8 cellular contexts compared by ENCODE assay signal in the genomic region with DNA sequence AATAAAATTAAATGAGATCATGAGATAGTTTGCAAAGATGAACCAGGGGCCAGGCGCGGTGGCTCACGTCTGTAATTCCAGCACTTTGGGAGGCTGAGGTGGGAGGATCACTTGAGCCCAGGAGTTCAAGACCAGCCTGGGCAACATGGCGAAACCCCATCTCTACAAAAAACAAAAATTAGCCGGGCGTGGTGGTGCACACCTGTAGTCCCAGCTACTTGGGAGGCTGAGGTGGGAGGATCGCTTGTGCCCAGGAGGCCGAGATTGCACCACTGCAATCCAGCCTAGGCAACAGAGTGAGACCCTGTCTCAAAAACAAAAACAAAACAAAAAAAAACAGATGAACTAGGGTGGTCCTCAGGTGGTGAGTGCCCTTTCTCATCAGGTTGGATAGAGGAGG. TPM values are rescaled to one million over a fixed set of nuclear protein-coding genes. Genes with fewer than 3 reads are reported as not detected.
DNase-seq lines count a peak whose midpoint lies in the region; ATAC-seq and TF ChIP-seq lines count a peak whose summit lies in the region.
"Not testable (repeated sequence)": the region's sequence is repeated elsewhere in the genome, so short reads cannot be mapped to it uniquely, and the experiment has no call there.

No MANE protein-coding gene starts in this region.

- TF ChIP-seq CTCF in HFF-Myc (IDR thresholded peaks at IDR 0.05; ENCODE audit: low read depth, low read length, missing control alignments); hepatocyte (IDR thresholded peaks at IDR 0.05; ENCODE audit: poor library complexity); natural killer cell (IDR thresholded peaks at IDR 0.05): not testable (repeated sequence)

- H3K27ac Mint-ChIP-seq in activated naive CD4-positive, alpha-beta T cell treated with anti-CD3 and anti-CD28 coated beads, Interleukin-2, amount 50 U/mL, for 72 hours, result peak overlapping the region; percentile 14 to 95
- peak overlapping the region; percentile 89 to 96 for H3K27ac Mint-ChIP-seq in natural killer cell
- peak overlapping the region; percentile 87 for H3K27ac Mint-ChIP-seq in stimulated activated effector memory CD8-positive, alpha-beta T cell treated with anti-CD3 and anti-CD28 coated beads, Interleukin-12 subunit alpha, Interleukin-12 subunit beta, amount 100 ng/mL, for 72 hours

- H3K9me3 ChIP-seq in SK-N-MC (ENCODE audit: low read depth, low read length); duodenal mucosa (ENCODE audit: control insufficient read depth in 1 of 2, low read length in 2 of 2); hepatocyte (ENCODE audit: low read depth): not testable (repeated sequence)

- H4K20me1 ChIP-seq in hepatocyte (ENCODE audit: insufficient read depth, poor library complexity, severe bottlenecking), result not testable (repeated sequence)

- WGBS in hepatocyte (ENCODE audit: low lambda C conversion rate, missing lambda C conversion rate), result 93% methylated on average over 8 of the region's 8 CpGs

- not testable (repeated sequence) for H3K27me3 ChIP-seq in ACC112 (ENCODE audit: insufficient read depth, low read length); duodenal mucosa (ENCODE audit: control insufficient read depth in 1 of 2, insufficient read depth in 2 of 2, low read length in 2 of 2); hepatocyte

- peak overlapping the region; percentile 91 for H3K9ac ChIP-seq in SK-N-MC (ENCODE audit: insufficient read length)
- peak overlapping the region; percentile 83 to 90 for H3K9ac ChIP-seq in duodenal mucosa (ENCODE audit: low read depth in 1 of 2, low read length in 2 of 2)

- H3K27me3 Mint-ChIP-seq in natural killer cell (ENCODE audit: low read depth in 2 of 2), result not testable (repeated sequence)

- H3K4me3 ChIP-seq in ACC112 (ENCODE audit: low read depth, low read length) (peak overlapping the region; percentile 85), HFF-Myc (replicated peaks; ENCODE audit: low read depth, low read length) (peak overlapping the region; percentile 52), SK-N-MC (peak overlapping the region; percentile 96), duodenal mucosa (ENCODE audit: low read depth in 1 of 2, low read length in 2 of 2) (peak overlapping the region; percentile 78 to 83), hepatocyte (peak overlapping the region; percentile 28)

- not testable (repeated sequence) for ATAC-seq in activated naive CD4-positive, alpha-beta T cell treated with anti-CD3 and anti-CD28 coated beads, Interleukin-2, amount 50 U/mL, for 72 hours; natural killer cell; stimulated activated effector memory CD8-positive, alpha-beta T cell treated with anti-CD3 and anti-CD28 coated beads, Interleukin-12 subunit alpha, Interleukin-12 subunit beta, amount 100 ng/mL, for 72 hours

- DNase-seq in HFF-Myc (ENCODE audit: extremely low read depth, low read depth); SK-N-MC (ENCODE audit: low read depth, low spot score); activated naive CD4-positive, alpha-beta T cell treated with anti-CD3 and anti-CD28 coated beads, Interleukin-2, amount 50 U/mL, for 72 hours (ENCODE audit: low spot score in 2 of 2); hepatocyte (ENCODE audit: low spot score); natural killer cell; stimulated activated effector memory CD8-positive, alpha-beta T cell treated with anti-CD3 and anti-CD28 coated beads, Interleukin-12 subunit alpha, Interleukin-12 subunit beta, amount 100 ng/mL, for 72 hours (ENCODE audit: low spot score in 2 of 2): not testable (repeated sequence)

- peaks cover 11 to 30% of the 10 kb centered on the region in 2 donors for H3K4me1 Mint-ChIP-seq in natural killer cell
- not testable (repeated sequence) for H3K4me1 Mint-ChIP-seq in stimulated activated effector memory CD8-positive, alpha-beta T cell treated with anti-CD3 and anti-CD28 coated beads, Interleukin-12 subunit alpha, Interleukin-12 subunit beta, amount 100 ng/mL, for 72 hours

- peak overlapping the region; percentile 91 for H3K4me3 Mint-ChIP-seq in natural killer cell
- peak overlapping the region; percentile 81 for H3K4me3 Mint-ChIP-seq in stimulated activated effector memory CD8-positive, alpha-beta T cell treated with anti-CD3 and anti-CD28 coated beads, Interleukin-12 subunit alpha, Interleukin-12 subunit beta, amount 100 ng/mL, for 72 hours

- peak overlapping the region; percentile 77 for H2AFZ ChIP-seq in ACC112 (ENCODE audit: low read length, unreplicated experiment)
- not testable (repeated sequence) for H2AFZ ChIP-seq in hepatocyte

- not testable (repeated sequence) for H3K9me2 ChIP-seq in hepatocyte (replicated peaks; ENCODE audit: insufficient read depth)

- H3K9me3 Mint-ChIP-seq in activated naive CD4-positive, alpha-beta T cell treated with anti-CD3 and anti-CD28 coated beads, Interleukin-2, amount 50 U/mL, for 72 hours; natural killer cell; stimulated activated effector memory CD8-positive, alpha-beta T cell treated with anti-CD3 and anti-CD28 coated beads, Interleukin-12 subunit alpha, Interleukin-12 subunit beta, amount 100 ng/mL, for 72 hours: not testable (repeated sequence)

- H3K36me3 ChIP-seq in ACC112 (ENCODE audit: insufficient read depth, low read length); SK-N-MC (ENCODE audit: insufficient read depth, low read length); duodenal mucosa (ENCODE audit: control insufficient read depth in 1 of 2, insufficient read depth in 2 of 2, low read length in 2 of 2); hepatocyte (replicated peaks; ENCODE audit: insufficient read depth, low read depth): not testable (repeated sequence)

- peaks cover 12% of the 10 kb centered on the region for H3K4me1 ChIP-seq in ACC112 (ENCODE audit: control insufficient read depth, insufficient read depth, low read length, unreplicated experiment)
- H3K4me1 ChIP-seq in duodenal mucosa (ENCODE audit: control insufficient read depth in 1 of 2, insufficient read depth in 2 of 2, low read length in 2 of 2), result peaks cover 15 to 26% of the 10 kb centered on the region in 2 donors
- H3K4me1 ChIP-seq in hepatocyte (ENCODE audit: insufficient read depth), result not testable (repeated sequence)

- intact Hi-C loops in natural killer cell (cut with micrococcal nuclease), result loop anchor here (1.0 kb wide), 2 partner anchors 7 to 9 kb away; partner anchors contain the start of gene SLC27A3

- H3K79me2 ChIP-seq in ACC112 (ENCODE audit: control insufficient read depth, insufficient read depth, low read length, unreplicated experiment); hepatocyte: not testable (repeated sequence)

- peak overlapping the region; percentile 77 for H3K4me2 ChIP-seq in hepatocyte

- not testable (repeated sequence) for H3K36me3 Mint-ChIP-seq in activated naive CD4-positive, alpha-beta T cell treated with anti-CD3 and anti-CD28 coated beads, Interleukin-2, amount 50 U/mL, for 72 hours; natural killer cell; stimulated activated effector memory CD8-positive, alpha-beta T cell treated with anti-CD3 and anti-CD28 coated beads, Interleukin-12 subunit alpha, Interleukin-12 subunit beta, amount 100 ng/mL, for 72 hours

- peak overlapping the region; percentile 86 for H3K27ac ChIP-seq in ACC112 (ENCODE audit: low read depth, low read length)
- H3K27ac ChIP-seq in SK-N-MC, result peak overlapping the region; percentile 91
- not testable (repeated sequence) for H3K27ac ChIP-seq in duodenal mucosa (ENCODE audit: low read depth, low read length)
- peak overlapping the region; percentile 97 for H3K27ac ChIP-seq in hepatocyte

RNA-seq across cellular contexts. Expression of gene SLC27A3, which starts 7.4 kb away (rescaled TPM):
- 1 to 10 TPM; 7.0 to 8.3 TPM for total RNA-seq in activated naive CD4-positive, alpha-beta T cell treated with anti-CD3 and anti-CD28 coated beads, Interleukin-2, amount 50 U/mL, for 72 hours
- total RNA-seq in hepatocyte (21.5 and 22.8 TPM in 2 replicates), natural killer cell (100 to 1,000 TPM in 1 of 3 donors, 10 to 100 TPM in 2; 65.3 to 107 (median 89.8) TPM)
- polyA plus RNA-seq in hepatocyte, result 37.2 and 38.1 TPM in 2 replicates

RNA-seq across cellular contexts. Expression of gene INTS3, which starts 54.8 kb away (rescaled TPM):
- 10 to 100 TPM; 58.2 to 64.9 TPM for total RNA-seq in activated naive CD4-positive, alpha-beta T cell treated with anti-CD3 and anti-CD28 coated beads, Interleukin-2, amount 50 U/mL, for 72 hours
- total RNA-seq in hepatocyte (39.1 and 42.3 TPM in 2 replicates), natural killer cell (10 to 100 TPM; 44.3 to 55.3 (median 44.5) TPM)
- polyA plus RNA-seq in hepatocyte, result 37.1 and 51.3 TPM in 2 replicates

Comparison
In these comparisons a context has a peak if more than half of its experiments do, and no peak if none do; other contexts are left out.
1. H3K4me3 ChIP-seq: peak in every context shown above with its lines; median percentile 96 in SK-N-MC; 85 in ACC112; 80 in duodenal mucosa; 52 in HFF-Myc; 28 in hepatocyte.